8 cellular contexts compared by ENCODE assay signal in the genomic region with DNA sequence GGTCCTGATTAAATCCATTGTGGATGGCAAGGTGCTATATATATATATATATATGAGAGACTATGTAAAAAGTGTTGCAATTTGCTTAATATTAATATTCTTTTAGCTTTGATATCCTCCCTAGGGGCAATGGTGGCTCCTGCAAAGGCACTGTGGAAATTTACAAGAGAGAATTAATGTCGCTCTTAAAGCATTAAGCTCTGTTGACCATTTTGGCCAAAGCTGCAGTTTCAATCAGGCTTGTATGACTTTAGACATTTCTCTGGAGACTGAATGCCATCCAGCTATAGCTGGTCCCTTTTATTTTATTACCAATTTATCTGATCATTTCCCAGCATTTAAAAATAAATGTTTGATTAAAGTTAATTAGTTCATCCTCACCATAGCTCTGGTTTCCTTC.
A peak's percentile ranks its signal among the peaks of the same experiment; 100 is the strongest.
DNase-seq lines count a peak whose midpoint lies in the region; ATAC-seq and TF ChIP-seq lines count a peak whose summit lies in the region.

No MANE protein-coding gene starts in this region.

- TF ChIP-seq CTCF in heart right ventricle (IDR thresholded peaks at IDR 0.05) (no peak), testis (IDR thresholded peaks at IDR 0.05) (no peak)

- no peak overlapping the region for H3K9ac ChIP-seq in muscle layer of colon (ENCODE audit: low read length)

- H3K4me1 Mint-ChIP-seq in activated naive CD8-positive, alpha-beta T cell (ENCODE audit: low read depth) = peaks cover 77% of the 10 kb centered on the region

- H3K4me3 Mint-ChIP-seq in activated naive CD8-positive, alpha-beta T cell = peak overlapping the region; percentile 82

- intact Hi-C loops in heart right ventricle (cut with DNase I) = no loop called here
- intact Hi-C loops in Right ventricle myocardium superior (cut with DNase I) = no loop called here
- intact Hi-C loops in testis (cut with DNase I; ENCODE audit: low total_unique reads) = no loop called here

- WGBS in heart right ventricle, 2 donors = 47 to 83% methylated on average over 1 of the region's 1 CpG
- 91 to 95% methylated on average over 1 of the region's 1 CpG for WGBS in testis, 2 donors

- H3K27me3 ChIP-seq in heart right ventricle = no peaks in the 10 kb centered on the region
- H3K27me3 ChIP-seq in muscle layer of colon (ENCODE audit: control insufficient read depth in 1 of 2, insufficient read depth in 2 of 2, low read length in 2 of 2) = no peaks in the 10 kb centered on the region
- no peaks in the 10 kb centered on the region for H3K27me3 ChIP-seq in testis
- H3K27me3 ChIP-seq in H7 (ENCODE audit: control insufficient read depth, insufficient read depth, low read length) = no peaks in the 10 kb centered on the region

- TF ChIP-seq POLR2A in testis (IDR thresholded peaks at IDR 0.05) = no peak

- DNase-seq in heart right ventricle = no peak
- no peak for DNase-seq in Right ventricle myocardium superior
- DNase-seq in testis = no peak
- DNase-seq in D341Med (ENCODE audit: low spot score) = no peak
- DNase-seq in H7 = no peak

- no peaks in the 10 kb centered on the region for H3K27me3 Mint-ChIP-seq in activated naive CD8-positive, alpha-beta T cell

- no peak for ATAC-seq in heart right ventricle
- no peak for ATAC-seq in Right ventricle myocardium superior (ENCODE audit: poor library complexity)
- ATAC-seq in GM21390 (IDR thresholded peaks at IDR 0.05; ENCODE audit: unreplicated experiment) = no peak

- H3K27ac Mint-ChIP-seq in activated naive CD8-positive, alpha-beta T cell = peak overlapping the region; percentile 18

- peak overlapping the region in 9 of 10 donors; percentile 11 to 79 (median 65) for H3K27ac ChIP-seq in heart right ventricle
- H3K27ac ChIP-seq in muscle layer of colon (ENCODE audit: low read depth, low read length) = peak overlapping the region; percentile 61
- H3K27ac ChIP-seq in testis = peak overlapping the region; percentile 39 to 55

- H3K36me3 Mint-ChIP-seq in activated naive CD8-positive, alpha-beta T cell = no peaks in the 10 kb centered on the region

- H3K4me3 ChIP-seq in heart right ventricle (peak overlapping the region in 8 of 10 donors; percentile 23 to 53 (median 48)), muscle layer of colon (ENCODE audit: low read depth in 1 of 2, low read length in 2 of 2) (no peak overlapping the region), testis (no peak overlapping the region), H7 (ENCODE audit: insufficient read depth, low read depth, low read length) (no peak overlapping the region)

- H3K36me3 ChIP-seq in heart right ventricle (no peaks in the 10 kb centered on the region), muscle layer of colon (ENCODE audit: insufficient read depth, low read length) (no peaks in the 10 kb centered on the region), testis (ENCODE audit: low read depth, missing control alignments) (no peaks in the 10 kb centered on the region), H7 (replicated peaks; ENCODE audit: control insufficient read depth, insufficient read depth, low read length) (no peaks in the 10 kb centered on the region; the same call in 1 of the 2 replicates)

- peaks cover 5 to 87% (median 75%) of the 10 kb centered on the region in 9 donors for H3K4me1 ChIP-seq in heart right ventricle
- H3K4me1 ChIP-seq in muscle layer of colon (ENCODE audit: insufficient read depth, low read length) = peaks cover 20% of the 10 kb centered on the region
- H3K4me1 ChIP-seq in testis = peaks cover 42% of the 10 kb centered on the region

- no peaks in the 10 kb centered on the region for H3K9me3 Mint-ChIP-seq in activated naive CD8-positive, alpha-beta T cell (ENCODE audit: low read depth)

- H3K9me3 ChIP-seq in heart right ventricle (no peaks in the 10 kb centered on the region), muscle layer of colon (ENCODE audit: low read length) (no peaks in the 10 kb centered on the region), testis (no peaks in the 10 kb centered on the region)

Comparison
In these comparisons a context has a peak if more than half of its experiments do, and no peak if none do; other contexts are left out.
1. H3K4me3 ChIP-seq: peak in heart right ventricle (8 of 10); none in muscle layer of colon (0 of 2), testis (0 of 2) and H7 (single experiment).
2. Peak in every context shown above with its lines, with median percentiles within 50 percentile points of each other: H3K27ac ChIP-seq.